Comparison of ENCODE assay signal across 17 cellular contexts in genomic region chr3:182527745-182528144, GRCh38.
"Had no signal": no experiment of that assay in that cellular context is flagged by ENCODE, and none has a peak within 500 bp of the region (broad histone marks: within the 10 kb centered on the region; RNA-seq: fewer than 3 reads in every experiment).

No MANE protein-coding gene starts in this region.

- H3K27ac ChIP-seq: breast epithelium, dorsolateral prefrontal cortex, esophagus squamous epithelium, neutrophil, right atrium auricular region had no signal

- H3K9me3 Mint-ChIP-seq: activated CD4-positive, alpha-beta memory T cell treated with anti-CD3 and anti-CD28 coated beads for 36 hours; stimulated activated naive B cell treated with anti-CD40 and anti-IgM and Interleukin-4, amounts not matched to agents 10 μg/mL and 1 μg/mL and 100 μg/mL, for 72 hours had no signal

- FAIRE-seq: endometrium had no signal

- DNase-seq: activated CD4-positive, alpha-beta memory T cell treated with anti-CD3 and anti-CD28 coated beads for 36 hours; activated gamma-delta T cell; activated naive CD8-positive, alpha-beta T cell treated with anti-CD3 and anti-CD28 coated beads for 36 hours; activated T-cell treated with anti-CD3 and anti-CD28 coated beads, Interleukin-2, amount 50 U/mL, for 48 hours; dorsolateral prefrontal cortex; esophagus squamous epithelium; foreskin fibroblast; head of caudate nucleus; stimulated activated CD4-positive, alpha-beta T cell treated with anti-CD3 and anti-CD28 coated beads, Interleukin-1b, Interleukin-23, amount 100 ng/mL, for 48 hours; stimulated activated naive B cell treated with anti-CD40 and anti-IgM and Interleukin-4, amounts not matched to agents 10 μg/mL and 1 μg/mL and 100 μg/mL, for 72 hours; SW 1271; T-helper 9 cell had no signal

- H3K27me3 Mint-ChIP-seq: activated CD4-positive, alpha-beta memory T cell treated with anti-CD3 and anti-CD28 coated beads for 36 hours; activated naive CD8-positive, alpha-beta T cell treated with anti-CD3 and anti-CD28 coated beads for 36 hours; type B pancreatic cell had no signal

- H3K36me3 Mint-ChIP-seq: activated CD4-positive, alpha-beta memory T cell treated with anti-CD3 and anti-CD28 coated beads for 36 hours; activated naive CD8-positive, alpha-beta T cell treated with anti-CD3 and anti-CD28 coated beads for 36 hours; stimulated activated naive B cell treated with anti-CD40 and anti-IgM and Interleukin-4, amounts not matched to agents 10 μg/mL and 1 μg/mL and 100 μg/mL, for 72 hours; type B pancreatic cell had no signal

- H3K4me3 Mint-ChIP-seq: activated CD4-positive, alpha-beta memory T cell treated with anti-CD3 and anti-CD28 coated beads for 36 hours; activated naive CD8-positive, alpha-beta T cell treated with anti-CD3 and anti-CD28 coated beads for 36 hours; stimulated activated naive B cell treated with anti-CD40 and anti-IgM and Interleukin-4, amounts not matched to agents 10 μg/mL and 1 μg/mL and 100 μg/mL, for 72 hours; type B pancreatic cell had no signal

- H3K27ac Mint-ChIP-seq: activated CD4-positive, alpha-beta memory T cell treated with anti-CD3 and anti-CD28 coated beads for 36 hours; activated naive CD8-positive, alpha-beta T cell treated with anti-CD3 and anti-CD28 coated beads for 36 hours; stimulated activated naive B cell treated with anti-CD40 and anti-IgM and Interleukin-4, amounts not matched to agents 10 μg/mL and 1 μg/mL and 100 μg/mL, for 72 hours; type B pancreatic cell had no signal

- H3K4me1 Mint-ChIP-seq: activated naive CD8-positive, alpha-beta T cell treated with anti-CD3 and anti-CD28 coated beads for 36 hours; stimulated activated naive B cell treated with anti-CD40 and anti-IgM and Interleukin-4, amounts not matched to agents 10 μg/mL and 1 μg/mL and 100 μg/mL, for 72 hours had no signal
